Comparison of ENCODE assay signal across 28 cellular contexts in genomic region chr3:170205302-170205701, GRCh38. TPM values are rescaled to one million over a fixed set of nuclear protein-coding genes. Genes with fewer than 3 reads are reported as not detected.
DNase-seq lines count a peak whose midpoint lies in the region; ATAC-seq and TF ChIP-seq lines count a peak whose summit lies in the region.
"Had no signal": no experiment of that assay in that cellular context is flagged by ENCODE, and none has a peak within 500 bp of the region (broad histone marks: within the 10 kb centered on the region; RNA-seq: fewer than 3 reads in every experiment).

No MANE protein-coding gene starts in this region.

- POLR2A ChIA-PET in OCI-LY7 (lab: Charles Lee) = interaction anchor here (0.7 kb wide), 1 partner anchor 69 kb away, joined by 6 read pairs; no protein-coding TSS in a partner anchor

- intact Hi-C loops in OCI-LY7 (cut with micrococcal nuclease; ENCODE audit: unreplicated experiment) = no loop called here

- DNase-seq in GM03348 (ENCODE audit: low spot score) (peak; percentile 26), RPMI7951 (ENCODE audit: low read depth) (peak; percentile 5), fibroblast of the conjunctiva (ENCODE audit: low read depth) (peak; percentile 29), H7 (no peak), DMS153 (lab: John Stamatoyannopoulos, UW) (no peak), OCI-LY7 (ENCODE audit: low spot score) (no peak)
- no peak for DNase-seq in stimulated activated CD4-positive, alpha-beta T cell treated with anti-CD3 and anti-CD28 coated beads, Interleukin-12 subunit alpha, Interleukin-12 subunit beta, amount 100 ng/mL, for 4 hours
- DNase-seq: ACHN; activated CD4-positive, alpha-beta memory T cell treated with anti-CD3 and anti-CD28 coated beads for 36 hours; activated CD4-positive, CD25-positive, alpha-beta regulatory T cell treated with anti-CD3 and anti-CD28 coated beads, Interleukin-2, amount 50 U/mL, for 72 hours; activated CD8-positive, alpha-beta memory T cell treated with anti-CD3 and anti-CD28 coated beads, Interleukin-2, amount 50 U/mL, for 4 hours; aorta; cortex of kidney; H9; MM.1S; naive thymus-derived CD4-positive, alpha-beta T cell; NCI-H1417; NCI-H2107; NCI-H446; NCI-H82; occipital lobe; psoas muscle; stimulated activated CD4-positive, alpha-beta T cell treated with anti-CD3 and anti-CD28 coated beads, Interleukin-15, amount 100 ng/mL, for 24 hours; stimulated activated naive CD4-positive, alpha-beta T cell had no signal

- H3K4me2 ChIP-seq in OCI-LY7 (ENCODE audit: low read length) = no peak overlapping the region
- H3K4me2 ChIP-seq: KMS-11 had no signal

- no peaks in the 10 kb centered on the region for H3K79me2 ChIP-seq in OCI-LY7 (ENCODE audit: insufficient read depth, low read depth, low read length)

- H4K20me1 ChIP-seq in OCI-LY7 (ENCODE audit: insufficient read depth, low read length) = no peaks in the 10 kb centered on the region

- no peak overlapping the region; the same call in 1 of the 2 replicates for H2AFZ ChIP-seq in OCI-LY7 (ENCODE audit: low read length)

- H3K9me2 ChIP-seq in OCI-LY7 (ENCODE audit: insufficient read depth, low read length) = no peaks in the 10 kb centered on the region

- no TSS peak for BruUV-seq in OCI-LY7 (replicated peaks; lab: Mats Ljungman, UMichigan)

- H3K9me3 ChIP-seq in OCI-LY7 (ENCODE audit: low read length) = no peaks in the 10 kb centered on the region
- H3K9me3 ChIP-seq: psoas muscle had no signal

- no peaks in the 10 kb centered on the region for H3K4me1 ChIP-seq in OCI-LY7 (ENCODE audit: insufficient read depth, low read length, poor library complexity, severe bottlenecking)
- H3K4me1 ChIP-seq: psoas muscle had no signal

- TF ChIP-seq CTCF in OCI-LY7 (conservative IDR thresholded peaks at IDR 0.05; ENCODE audit: low read length) = no peak

- H3K27me3 ChIP-seq in H7 (ENCODE audit: control insufficient read depth, insufficient read depth, low read length) = no peaks in the 10 kb centered on the region

- CTCF ChIA-PET in OCI-LY7 (lab: Charles Lee; ENCODE audit: unreplicated experiment) = no interaction called here

- no peak overlapping the region for H3K27ac ChIP-seq in OCI-LY7 (ENCODE audit: low read depth, low read length, poor library complexity, severe bottlenecking)
- H3K27ac ChIP-seq: KMS-11, psoas muscle, RWPE1 had no signal

- H3K4me3 ChIP-seq in H7 (ENCODE audit: insufficient read depth, low read depth, low read length) (no peak overlapping the region), OCI-LY7 (ENCODE audit: low read depth, low read length, poor library complexity, severe bottlenecking) (no peak overlapping the region)
- H3K4me3 ChIP-seq: psoas muscle had no signal

- H3K36me3 ChIP-seq in H7 (replicated peaks; ENCODE audit: control insufficient read depth, insufficient read depth, low read length) = no peaks in the 10 kb centered on the region
- H3K36me3 ChIP-seq in OCI-LY7 (ENCODE audit: insufficient read depth, low read length) = no peaks in the 10 kb centered on the region

- ATAC-seq in GM21390 (IDR thresholded peaks at IDR 0.05; ENCODE audit: unreplicated experiment) = peak; percentile 58
- ATAC-seq: esophagus mucosa; naive thymus-derived CD4-positive, alpha-beta T cell; psoas muscle had no signal

RNA-seq across cellular contexts. Expression of gene PRKCI, which starts 16.9 kb away (rescaled TPM):
- total RNA-seq in RPMI7951 (2014; rRNA removed; shearing (Covaris generic)) = 26.9 and 36.2 TPM in 2 replicates
- total RNA-seq in H7 (2014; rRNA removed; shearing (Covaris generic)) = 74.5 and 95.6 TPM in 2 replicates
- total RNA-seq in OCI-LY7 (2014; rRNA removed; shearing (Covaris generic)) = 27.6 and 28.9 TPM in 2 replicates
- 36.2 and 38.3 TPM in 2 replicates for total RNA-seq in OCI-LY7 (2022)

RNA-seq across cellular contexts. Expression of gene PHC3, which starts 23.8 kb away (rescaled TPM):
- 19.2 and 43.9 TPM in 2 replicates for total RNA-seq in RPMI7951 (2014; rRNA removed; shearing (Covaris generic))
- total RNA-seq in H7 (2014; rRNA removed; shearing (Covaris generic)) = 8.2 and 10.2 TPM in 2 replicates
- total RNA-seq in OCI-LY7 (2014; rRNA removed; shearing (Covaris generic)) = 36.1 and 40.6 TPM in 2 replicates
- 89.7 and 104 TPM in 2 replicates for total RNA-seq in OCI-LY7 (2022)

Comparison
In these comparisons a context has a peak if more than half of its experiments do, and no peak if none do; other contexts are left out.
1. DNase-seq: peak in GM03348 (single experiment), RPMI7951 (single experiment) and fibroblast of the conjunctiva (single experiment); none in H7 (single experiment), DMS153 (single experiment), stimulated activated CD4-positive, alpha-beta T cell treated with anti-CD3 and anti-CD28 coated beads, Interleukin-12 subunit alpha, Interleukin-12 subunit beta, amount 100 ng/mL, for 4 hours (single experiment) and OCI-LY7 (single experiment).